ENCODE assay signal across 11 cellular contexts in the genomic region with DNA sequence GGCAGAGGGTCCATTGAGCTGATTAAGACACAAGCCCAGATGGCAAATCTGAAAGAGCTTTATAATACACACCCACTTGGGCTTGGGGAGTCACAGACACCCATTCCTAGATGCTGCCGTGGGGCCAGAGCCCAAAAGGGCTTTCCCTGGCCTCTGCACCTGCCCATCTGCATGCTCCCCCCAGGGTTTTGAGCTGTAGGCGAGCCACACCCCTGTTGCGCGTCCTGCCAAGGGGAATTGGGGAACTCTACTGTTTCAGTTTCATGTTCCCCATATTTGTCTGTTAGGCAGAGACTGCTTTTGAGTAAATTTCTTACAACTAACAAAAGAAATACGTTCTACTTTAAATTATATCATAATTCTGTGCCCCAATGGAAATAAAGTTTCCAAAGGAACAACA. TPM values are rescaled to one million over a fixed set of nuclear protein-coding genes. Genes with fewer than 3 reads are reported as not detected.
DNase-seq lines count a peak whose midpoint lies in the region; ATAC-seq and TF ChIP-seq lines count a peak whose summit lies in the region.
"Had no signal": no experiment of that assay in that cellular context is flagged by ENCODE, and none has a peak within 500 bp of the region (broad histone marks: within the 10 kb centered on the region; RNA-seq: fewer than 3 reads in every experiment).

No MANE protein-coding gene starts in this region.

- no peak for TF ChIP-seq POLR2A in esophagus squamous epithelium (IDR thresholded peaks at IDR 0.05)
- TF ChIP-seq POLR2A in stomach (IDR thresholded peaks at IDR 0.05) = no peak

- H4K20me1 ChIP-seq in neural progenitor cell (ENCODE audit: low read depth) = no peaks in the 10 kb centered on the region

- no peaks in the 10 kb centered on the region for H3K36me3 Mint-ChIP-seq in neural progenitor cell
- H3K36me3 Mint-ChIP-seq in osteocyte (ENCODE audit: unreplicated experiment) = no peaks in the 10 kb centered on the region

- TF ChIP-seq EP300 in stomach (IDR thresholded peaks at IDR 0.05) = no peak

- intact Hi-C loops in esophagus squamous epithelium (cut with DNase I) (no loop called here), stomach (cut with DNase I; ENCODE audit: low total_unique reads) (no loop called here)

- no peak overlapping the region for H3K27ac ChIP-seq in neural progenitor cell
- H3K27ac ChIP-seq in esophagus squamous epithelium = peak overlapping the region in 1 of 4 donors; percentile 54
- peak overlapping the region in 2 of 5 donors; percentile 52 for H3K27ac ChIP-seq in stomach

- H3K27me3 ChIP-seq in neural progenitor cell = no peaks in the 10 kb centered on the region
- H3K27me3 ChIP-seq in esophagus squamous epithelium = no peaks in the 10 kb centered on the region
- no peaks in the 10 kb centered on the region for H3K27me3 ChIP-seq in stomach

- DNase-seq in medulla oblongata (ENCODE audit: extremely low spot score) (peak; percentile 70), neural progenitor cell (ENCODE audit: low spot score) (no peak), osteocyte (ENCODE audit: extremely low spot score, unreplicated experiment) (no peak), esophagus squamous epithelium (lab: John Stamatoyannopoulos, UW) (no peak), stomach (no peak)
- DNase-seq: activated gamma-delta T cell treated with Interleukin-2 at 50 U/mL for 16 hours, COR-L47 had no signal

- no peaks in the 10 kb centered on the region for H3K9me3 ChIP-seq in neural progenitor cell (ENCODE audit: low read depth)
- H3K9me3 ChIP-seq in esophagus squamous epithelium = no peaks in the 10 kb centered on the region
- H3K9me3 ChIP-seq in stomach = no peaks in the 10 kb centered on the region

- H3K36me3 ChIP-seq in neural progenitor cell = no peaks in the 10 kb centered on the region
- no peaks in the 10 kb centered on the region for H3K36me3 ChIP-seq in esophagus squamous epithelium
- H3K36me3 ChIP-seq in stomach = no peaks in the 10 kb centered on the region

- H3K27ac Mint-ChIP-seq in neural progenitor cell (no peak overlapping the region), osteocyte (ENCODE audit: unreplicated experiment) (no peak overlapping the region)

- H3K4me3 Mint-ChIP-seq in neural progenitor cell (no peak overlapping the region), osteocyte (ENCODE audit: unreplicated experiment) (no peak overlapping the region)

- no peaks in the 10 kb centered on the region for H3F3A ChIP-seq in neural progenitor cell (ENCODE audit: low read depth)

- H3K9ac ChIP-seq in neural progenitor cell = no peak overlapping the region

- no peak for TF ChIP-seq CTCF in neural progenitor cell (IDR thresholded peaks at IDR 0.05)
- no peak for TF ChIP-seq CTCF in osteocyte (IDR thresholded peaks at IDR 0.05)
- no peak for TF ChIP-seq CTCF in esophagus squamous epithelium (IDR thresholded peaks at IDR 0.05)
- TF ChIP-seq CTCF in stomach (IDR thresholded peaks at IDR 0.05) = no peak

- H3K4me3 ChIP-seq in neural progenitor cell = no peak overlapping the region
- no peak overlapping the region for H3K4me3 ChIP-seq in esophagus squamous epithelium
- H3K4me3 ChIP-seq in stomach = no peak overlapping the region

- peaks cover 6% of the 10 kb centered on the region for H3K4me1 Mint-ChIP-seq in neural progenitor cell
- no peaks in the 10 kb centered on the region for H3K4me1 Mint-ChIP-seq in osteocyte (ENCODE audit: unreplicated experiment)

- H3K79me2 ChIP-seq in neural progenitor cell (ENCODE audit: low read depth) = no peaks in the 10 kb centered on the region

- ATAC-seq in GM18502 (IDR thresholded peaks at IDR 0.05; ENCODE audit: poor library complexity, unreplicated experiment) (peak; percentile 84), GM21526 (IDR thresholded peaks at IDR 0.05; ENCODE audit: low FRiP score, unreplicated experiment) (peak; percentile 63), HG03571 (IDR thresholded peaks at IDR 0.05; ENCODE audit: unreplicated experiment) (peak; percentile 63)

- no peak overlapping the region for H2AFZ ChIP-seq in neural progenitor cell (replicated peaks)

- H3K4me2 ChIP-seq in neural progenitor cell = no peak overlapping the region

- H3K4me1 ChIP-seq in neural progenitor cell = no peaks in the 10 kb centered on the region
- H3K4me1 ChIP-seq in esophagus squamous epithelium = peaks cover 0 to 15% (median 3%) of the 10 kb centered on the region in 3 donors
- no peaks in the 10 kb centered on the region for H3K4me1 ChIP-seq in stomach

- H3K27me3 Mint-ChIP-seq in neural progenitor cell (ENCODE audit: insufficient read depth, low read depth) = no peaks in the 10 kb centered on the region
- peaks cover 14% of the 10 kb centered on the region for H3K27me3 Mint-ChIP-seq in osteocyte (ENCODE audit: unreplicated experiment)

- H3K9me3 Mint-ChIP-seq in neural progenitor cell = no peaks in the 10 kb centered on the region
- no peaks in the 10 kb centered on the region for H3K9me3 Mint-ChIP-seq in osteocyte (ENCODE audit: unreplicated experiment)

- WGBS in esophagus squamous epithelium, 2 donors = 33 to 54% methylated on average over 5 of the region's 5 CpGs
- WGBS in stomach, 5 donors = 76 to 85% (median 84%) methylated on average over 5 of the region's 5 CpGs

RNA-seq across cellular contexts. Expression of a gene that starts 52.9 kb away (rescaled TPM):
- total RNA-seq in neural progenitor cell (ENCODE audit: low replicate concordance) (0.03 TPM in 1 of 2 replicates, not detected in the other), osteocyte (0.55 and 0.64 TPM in 2 replicates), esophagus squamous epithelium (under 1 TPM in 3 of 4 donors, not detected in 1; 0.04 to 0.38 (median 0.06) TPM), stomach (10 to 100 TPM in 1 of 5 donors, 1 to 10 TPM in 1, under 1 TPM in 1, not detected in 2; 0.43 to 11.0 (median 4.0) TPM)
- polyA plus RNA-seq in stomach = under 1 TPM in 2 of 3 donors, not detected in 1; 0.06 to 0.10 TPM
- total RNA-seq: NCI-H460 had no signal
